In the genomic region with DNA sequence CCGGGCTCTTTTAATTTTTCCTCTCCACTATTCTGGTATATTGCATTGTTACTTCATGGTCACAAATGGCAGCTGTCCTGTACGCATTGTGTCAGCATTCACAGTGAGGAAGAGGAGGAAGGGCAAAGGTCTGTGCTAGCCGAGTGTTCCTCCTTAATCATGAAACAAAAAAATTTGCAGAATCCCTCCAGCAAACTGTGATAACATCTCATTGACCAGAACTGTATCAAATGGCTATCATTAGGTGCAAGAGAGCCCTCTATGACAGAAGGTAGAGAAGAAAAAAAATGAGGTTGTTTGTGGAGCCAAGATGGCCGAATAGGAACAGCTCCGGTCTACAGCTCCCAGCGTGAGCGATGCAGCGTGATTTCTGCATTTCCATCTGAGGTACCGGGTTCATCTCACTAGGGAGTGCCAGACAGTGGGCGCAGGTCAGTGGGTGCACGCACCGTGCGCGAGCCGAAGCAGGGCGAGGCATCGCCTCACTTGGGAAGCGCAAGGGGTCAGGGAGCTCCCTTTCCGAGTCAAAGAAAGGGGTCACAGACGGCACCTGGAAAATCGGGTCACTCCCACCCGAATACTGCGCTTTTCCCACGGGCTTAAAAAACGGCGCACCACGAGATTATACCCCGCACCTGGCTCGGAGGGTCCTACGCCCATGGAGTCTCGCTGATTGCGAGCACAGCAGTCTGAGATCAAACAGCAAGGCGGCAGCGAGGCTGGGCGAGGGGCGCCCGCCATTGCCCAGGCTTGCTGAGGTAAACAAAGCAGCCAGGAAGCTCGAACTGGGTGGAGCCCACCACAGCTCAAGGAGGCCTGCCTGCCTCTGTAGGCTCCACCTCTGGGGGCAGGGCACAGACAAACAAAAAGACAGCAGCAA, we compare ENCODE assay signal across 8 cellular contexts.
DNase-seq lines count a peak whose midpoint lies in the region; ATAC-seq and TF ChIP-seq lines count a peak whose summit lies in the region.
"Not testable (repeated sequence)": the region's sequence is repeated elsewhere in the genome, so short reads cannot be mapped to it uniquely, and the experiment has no call there.

No MANE protein-coding gene starts in this region.

- CTCF ChIA-PET in CD8-positive, alpha-beta memory T cell (lab: Charles Lee); activated CD8-positive, alpha-beta memory T cell treated with anti-CD3 and anti-CD28 coated beads, Interleukin-2, amount 10 ng/mL, durations not matched to agents 7 days and 5 days (lab: Charles Lee): not testable (repeated sequence)
- CTCF ChIA-PET in HEK293 (lab: Yijun Ruan, JAX): interaction anchor here (0.7 kb wide), 2 partner anchors 203 to 1845 kb away, joined by 3 read pairs; no protein-coding TSS in a partner anchor

- not testable (repeated sequence) for TF ChIP-seq CTCF in HEK293 (tag by site-specific recombination; IDR thresholded peaks at IDR 0.05); fibroblast of mammary gland (conservative IDR thresholded peaks at IDR 0.05; ENCODE audit: control insufficient read depth, insufficient read depth, low read depth, low read length)

- POLR2A ChIA-PET in CD8-positive, alpha-beta memory T cell (lab: Charles Lee): interaction anchor here (0.6 kb wide), 1 partner anchor 202 kb away, joined by 6 read pairs; no protein-coding TSS in a partner anchor
- POLR2A ChIA-PET in HEK293 (lab: Yijun Ruan, JAX): interaction anchor here (0.6 to 1.4 kb wide), 4 partner anchors 9 to 200 kb away, joined by 3 to 4 read pairs (median 3); a partner anchor contains a TSS

- not testable (repeated sequence) for H3K4me1 ChIP-seq in CD8-positive, alpha-beta memory T cell (ENCODE audit: insufficient read depth, low read length); HEK293 (ENCODE audit: control insufficient read depth, insufficient read depth, low read length)

- peak overlapping the region in 3 of 8 donors; percentile 66 to 86 (median 68) for H3K27ac Mint-ChIP-seq in CD8-positive, alpha-beta memory T cell
- H3K27ac Mint-ChIP-seq in activated CD8-positive, alpha-beta memory T cell treated with anti-CD3 and anti-CD28 coated beads, Interleukin-2, amount 10 ng/mL, durations not matched to agents 7 days and 5 days; stimulated activated naive CD8-positive, alpha-beta T cell treated with anti-CD3 and anti-CD28 coated beads, Interleukin-15, amount 100 ng/mL, for 72 hours: not testable (repeated sequence)
- H3K27ac Mint-ChIP-seq in naive B cell: peak overlapping the region in 2 of 6 donors; percentile 45 to 88

- not testable (repeated sequence) for H3K27ac ChIP-seq in CD8-positive, alpha-beta memory T cell (ENCODE audit: low read depth, low read length); HEK293 (ENCODE audit: extremely low read depth, low read depth, low read length)

- H3K27me3 Mint-ChIP-seq in CD8-positive, alpha-beta memory T cell; activated CD8-positive, alpha-beta memory T cell treated with anti-CD3 and anti-CD28 coated beads, Interleukin-2, amount 10 ng/mL, durations not matched to agents 7 days and 5 days; naive B cell; stimulated activated naive CD8-positive, alpha-beta T cell treated with anti-CD3 and anti-CD28 coated beads, Interleukin-15, amount 100 ng/mL, for 72 hours: not testable (repeated sequence)

- H3K9me3 Mint-ChIP-seq in CD8-positive, alpha-beta memory T cell; activated CD8-positive, alpha-beta memory T cell treated with anti-CD3 and anti-CD28 coated beads, Interleukin-2, amount 10 ng/mL, durations not matched to agents 7 days and 5 days (ENCODE audit: low read depth); naive B cell; stimulated activated naive CD8-positive, alpha-beta T cell treated with anti-CD3 and anti-CD28 coated beads, Interleukin-15, amount 100 ng/mL, for 72 hours: not testable (repeated sequence)

- not testable (repeated sequence) for H3K27me3 ChIP-seq in CD8-positive, alpha-beta memory T cell (ENCODE audit: insufficient read depth, low read length, poor library complexity, severe bottlenecking)

- peak in 1 of 5 donors; percentile 1 for DNase-seq in CD8-positive, alpha-beta memory T cell
- peak; percentile 69 for DNase-seq in NCI-H146 (lab: John Stamatoyannopoulos, UW)
- peak; percentile 32 for DNase-seq in OCI-M1 (lab: John Stamatoyannopoulos, UW)
- not testable (repeated sequence) for DNase-seq in activated CD8-positive, alpha-beta memory T cell treated with anti-CD3 and anti-CD28 coated beads, Interleukin-2, amount 10 ng/mL, durations not matched to agents 7 days and 5 days; fibroblast of mammary gland (ENCODE audit: low read depth); naive B cell; stimulated activated naive CD8-positive, alpha-beta T cell treated with anti-CD3 and anti-CD28 coated beads, Interleukin-15, amount 100 ng/mL, for 72 hours

- not testable (repeated sequence) for H3K4me3 ChIP-seq in CD8-positive, alpha-beta memory T cell (ENCODE audit: low read length)
- H3K4me3 ChIP-seq in HEK293 (ENCODE audit: low read depth, low read length) (peak overlapping the region; percentile 37), fibroblast of mammary gland (ENCODE audit: control insufficient read depth, low read depth, low read length) (peak overlapping the region; percentile 16)

- not testable (repeated sequence) for ATAC-seq in activated CD8-positive, alpha-beta memory T cell treated with anti-CD3 and anti-CD28 coated beads, Interleukin-2, amount 10 ng/mL, durations not matched to agents 7 days and 5 days; naive B cell (ENCODE audit: low read depth in 2 of 2); stimulated activated naive CD8-positive, alpha-beta T cell treated with anti-CD3 and anti-CD28 coated beads, Interleukin-15, amount 100 ng/mL, for 72 hours

- H3K36me3 Mint-ChIP-seq in CD8-positive, alpha-beta memory T cell; activated CD8-positive, alpha-beta memory T cell treated with anti-CD3 and anti-CD28 coated beads, Interleukin-2, amount 10 ng/mL, durations not matched to agents 7 days and 5 days; naive B cell: not testable (repeated sequence)

- H3K9me3 ChIP-seq in CD8-positive, alpha-beta memory T cell (ENCODE audit: low read length); HEK293 (ENCODE audit: control insufficient read depth, insufficient read depth, low read depth, low read length): not testable (repeated sequence)

- not testable (repeated sequence) for H3K4me1 Mint-ChIP-seq in CD8-positive, alpha-beta memory T cell; activated CD8-positive, alpha-beta memory T cell treated with anti-CD3 and anti-CD28 coated beads, Interleukin-2, amount 10 ng/mL, durations not matched to agents 7 days and 5 days; naive B cell; stimulated activated naive CD8-positive, alpha-beta T cell treated with anti-CD3 and anti-CD28 coated beads, Interleukin-15, amount 100 ng/mL, for 72 hours

- peak overlapping the region; percentile 7 to 82 (median 59) for H3K4me3 Mint-ChIP-seq in CD8-positive, alpha-beta memory T cell
- peak overlapping the region; percentile 26 for H3K4me3 Mint-ChIP-seq in activated CD8-positive, alpha-beta memory T cell treated with anti-CD3 and anti-CD28 coated beads, Interleukin-2, amount 10 ng/mL, durations not matched to agents 7 days and 5 days
- H3K4me3 Mint-ChIP-seq in naive B cell: peak overlapping the region in 6 of 8 donors; percentile 20 to 86 (median 48)
- peak overlapping the region; percentile 24 to 29 for H3K4me3 Mint-ChIP-seq in stimulated activated naive CD8-positive, alpha-beta T cell treated with anti-CD3 and anti-CD28 coated beads, Interleukin-15, amount 100 ng/mL, for 72 hours

- not testable (repeated sequence) for H3K36me3 ChIP-seq in CD8-positive, alpha-beta memory T cell (ENCODE audit: insufficient read depth, low read length); HEK293 (ENCODE audit: control insufficient read depth in 2 of 2, insufficient read depth in 1 of 2, low read length in 2 of 2)

TF ChIP-seq in HEK293, 187 proteins besides CTCF, POLR2A, EP300 and RAD21 (continues in another document):
- TF ChIP-seq ZBTB48 (tag by site-specific recombination; IDR thresholded peaks at IDR 0.05) (0 out of 2 replicates have a peak, but pooled peaks have one; percentile 36), ZNF335 (tag by site-specific recombination; conservative IDR thresholded peaks at IDR 0.05) (0 out of 2 replicates have a peak, but pooled peaks have one; percentile 13)
- TF ChIP-seq, protein P1, sequence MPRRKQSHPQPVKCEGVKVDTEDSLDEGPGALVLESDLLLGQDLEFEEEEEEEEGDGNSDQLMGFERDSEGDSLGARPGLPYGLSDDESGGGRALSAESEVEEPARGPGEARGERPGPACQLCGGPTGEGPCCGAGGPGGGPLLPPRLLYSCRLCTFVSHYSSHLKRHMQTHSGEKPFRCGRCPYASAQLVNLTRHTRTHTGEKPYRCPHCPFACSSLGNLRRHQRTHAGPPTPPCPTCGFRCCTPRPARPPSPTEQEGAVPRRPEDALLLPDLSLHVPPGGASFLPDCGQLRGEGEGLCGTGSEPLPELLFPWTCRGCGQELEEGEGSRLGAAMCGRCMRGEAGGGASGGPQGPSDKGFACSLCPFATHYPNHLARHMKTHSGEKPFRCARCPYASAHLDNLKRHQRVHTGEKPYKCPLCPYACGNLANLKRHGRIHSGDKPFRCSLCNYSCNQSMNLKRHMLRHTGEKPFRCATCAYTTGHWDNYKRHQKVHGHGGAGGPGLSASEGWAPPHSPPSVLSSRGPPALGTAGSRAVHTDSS (tag by site-specific recombination; IDR thresholded peaks at IDR 0.05): peak; percentile 74; the same call in 1 of the 2 replicates
- TF ChIP-seq, protein P2, sequence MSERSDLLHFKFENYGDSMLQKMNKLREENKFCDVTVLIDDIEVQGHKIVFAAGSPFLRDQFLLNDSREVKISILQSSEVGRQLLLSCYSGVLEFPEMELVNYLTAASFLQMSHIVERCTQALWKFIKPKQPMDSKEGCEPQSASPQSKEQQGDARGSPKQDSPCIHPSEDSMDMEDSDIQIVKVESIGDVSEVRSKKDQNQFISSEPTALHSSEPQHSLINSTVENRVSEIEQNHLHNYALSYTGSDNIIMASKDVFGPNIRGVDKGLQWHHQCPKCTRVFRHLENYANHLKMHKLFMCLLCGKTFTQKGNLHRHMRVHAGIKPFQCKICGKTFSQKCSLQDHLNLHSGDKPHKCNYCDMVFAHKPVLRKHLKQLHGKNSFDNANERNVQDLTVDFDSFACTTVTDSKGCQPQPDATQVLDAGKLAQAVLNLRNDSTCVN (tag by site-specific recombination; optimal IDR thresholded peaks at IDR 0.05): peak; percentile 52
